Comparison of ENCODE assay signal across 20 cellular contexts in the genomic region with DNA sequence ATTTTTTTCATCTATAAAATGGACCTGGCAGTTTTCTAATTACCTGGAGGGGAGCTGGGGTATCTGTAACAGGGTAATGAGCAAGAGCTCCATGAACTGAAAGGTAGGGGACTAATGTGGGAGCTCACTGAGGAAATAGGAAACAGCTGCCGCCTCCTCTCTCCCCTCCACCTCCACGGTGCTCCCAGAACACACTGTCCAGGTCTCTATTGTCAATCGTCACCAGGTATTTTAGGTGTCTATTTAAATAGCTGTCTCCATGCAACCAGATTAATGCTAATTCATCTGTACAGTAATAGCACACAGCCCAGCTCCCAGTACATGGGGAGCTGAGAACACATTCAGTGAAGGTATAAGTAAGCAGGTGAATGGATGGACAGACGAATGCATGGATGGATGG.
"Had no signal": no experiment of that assay in that cellular context is flagged by ENCODE, and none has a peak within 500 bp of the region (broad histone marks: within the 10 kb centered on the region; RNA-seq: fewer than 3 reads in every experiment).

No MANE protein-coding gene starts in this region.

- DNase-seq: dermis blood vessel endothelial cell; dorsolateral prefrontal cortex; effector CD4-positive, alpha-beta T cell; effector memory CD4-positive, alpha-beta T cell; foreskin keratinocyte; heart right ventricle; hypothalamus; immature natural killer cell; left cardiac atrium; left lung; left ventricle myocardium superior; lower lobe of right lung; mesenchymal stem cell had no signal

- H3K27me3 ChIP-seq: dorsolateral prefrontal cortex, esophagus muscularis mucosa, foreskin keratinocyte, gastroesophageal sphincter had no signal

- H3K36me3 ChIP-seq: esophagus muscularis mucosa, gastroesophageal sphincter, heart right ventricle, left lung, lower lobe of right lung had no signal

- ATAC-seq: foreskin keratinocyte, gastroesophageal sphincter, heart right ventricle, left cardiac atrium, left lung, left ventricle myocardium superior, lower lobe of right lung had no signal

- H3K27ac ChIP-seq: coronary artery, esophagus muscularis mucosa, foreskin keratinocyte, gastroesophageal sphincter, heart right ventricle, left lung, lower lobe of right lung had no signal

- H3K4me3 ChIP-seq: coronary artery, dorsolateral prefrontal cortex, esophagus muscularis mucosa, gastroesophageal sphincter, heart right ventricle, left lung, lower lobe of right lung had no signal

- H3K4me1 ChIP-seq: esophagus muscularis mucosa, foreskin keratinocyte, gastroesophageal sphincter, left lung, lower lobe of right lung had no signal

- FAIRE-seq: colon, endothelial cell of umbilical vein, frontal cortex, keratinocyte had no signal

- H3K9me3 ChIP-seq: esophagus muscularis mucosa, gastroesophageal sphincter, heart right ventricle, left lung, lower lobe of right lung had no signal
